In genomic region chr12:2268478-2269286, GRCh38 we compare ENCODE assay signal across 11 cellular contexts.
A peak's percentile ranks its signal among the peaks of the same experiment; 100 is the strongest.
DNase-seq lines count a peak whose midpoint lies in the region; ATAC-seq and TF ChIP-seq lines count a peak whose summit lies in the region.
"Had no signal": no experiment of that assay in that cellular context is flagged by ENCODE, and none has a peak within 500 bp of the region (broad histone marks: within the 10 kb centered on the region; RNA-seq: fewer than 3 reads in every experiment).

No MANE protein-coding gene starts in this region.

- H2AFZ ChIP-seq in fibroblast of lung (ENCODE audit: low read length) = no peak overlapping the region

- H3K27ac Mint-ChIP-seq in progenitor cell of endocrine pancreas = peak overlapping the region; percentile 27
- H3K27ac Mint-ChIP-seq: naive B cell had no signal

- H4K20me1 ChIP-seq in fibroblast of lung (ENCODE audit: control insufficient read depth, extremely low read depth, insufficient read depth, low read length) = no peaks in the 10 kb centered on the region

- H3K9me3 Mint-ChIP-seq in progenitor cell of endocrine pancreas (ENCODE audit: low read depth) = no peaks in the 10 kb centered on the region
- H3K9me3 Mint-ChIP-seq: naive B cell had no signal

- H3K27me3 Mint-ChIP-seq in progenitor cell of endocrine pancreas = peaks cover 17% of the 10 kb centered on the region
- H3K27me3 Mint-ChIP-seq: naive B cell had no signal

- peak; percentile 95 for DNase-seq in Caki2 (ENCODE audit: low read depth)
- peak; percentile 83 for DNase-seq in T1000 (lab: John Stamatoyannopoulos, UW)
- peak; percentile 12 to 95 for DNase-seq in fibroblast of lung (ENCODE audit: low read depth in 2 of 2)
- no peak for DNase-seq in progenitor cell of endocrine pancreas (ENCODE audit: low spot score, unreplicated experiment)
- DNase-seq in SW 1271 (lab: John Stamatoyannopoulos, UW) = no peak
- no peak for DNase-seq in sciatic nerve (ENCODE audit: low spot score)
- DNase-seq: Calu3, foreskin melanocyte, naive B cell had no signal

- H3K4me1 ChIP-seq in fibroblast of lung (ENCODE audit: control insufficient read depth, extremely low read depth, insufficient read depth, low read length) = peaks cover 55% of the 10 kb centered on the region

- no peak overlapping the region for H3K4me2 ChIP-seq in fibroblast of lung (ENCODE audit: extremely low read depth, insufficient read depth, low read length)

- H3K36me3 ChIP-seq in fibroblast of lung (ENCODE audit: control insufficient read depth, insufficient read depth, low read length) = no peaks in the 10 kb centered on the region

- ATAC-seq in HG03095 (IDR thresholded peaks at IDR 0.05; ENCODE audit: unreplicated experiment) (no peak), GM18511 (IDR thresholded peaks at IDR 0.05; ENCODE audit: unreplicated experiment) (no peak), sciatic nerve (no peak)

- no peaks in the 10 kb centered on the region for H3K79me2 ChIP-seq in fibroblast of lung (ENCODE audit: control insufficient read depth, insufficient read depth, low read length)

- in situ Hi-C loops in Caki2 (cut with HindIII; ENCODE audit: low pct_unique_long_range_greater_than_20kb, low sequenced_read_pairs) = no loop called here

- H3K9ac ChIP-seq in fibroblast of lung (ENCODE audit: insufficient read depth, low read length) = no peak overlapping the region

- no peaks in the 10 kb centered on the region for H3K36me3 Mint-ChIP-seq in progenitor cell of endocrine pancreas (ENCODE audit: insufficient read depth)
- H3K36me3 Mint-ChIP-seq: naive B cell had no signal

- no peaks in the 10 kb centered on the region for H3K27me3 ChIP-seq in fibroblast of lung (ENCODE audit: control insufficient read depth, insufficient read depth, low read length)

- H3K4me1 Mint-ChIP-seq in progenitor cell of endocrine pancreas (ENCODE audit: low read depth) = peaks cover 11% of the 10 kb centered on the region
- H3K4me1 Mint-ChIP-seq: naive B cell had no signal

- peak overlapping the region; percentile 80 for H3K27ac ChIP-seq in fibroblast of lung (ENCODE audit: insufficient read depth, low read length)

- H3K4me3 ChIP-seq in fibroblast of lung (replicated peaks in 1 of 4; ENCODE audit: control extremely low read depth in 1 of 4, insufficient read depth in 1 of 4, low read depth in 3 of 4, low read length in 4 of 4) = no peak overlapping the region

- no peaks in the 10 kb centered on the region for H3K9me3 ChIP-seq in fibroblast of lung (ENCODE audit: control insufficient read depth, insufficient read depth, low read depth, low read length)

- TF ChIP-seq CTCF in fibroblast of lung (conservative IDR thresholded peaks at IDR 0.05 in 1 of 2, IDR thresholded peaks at IDR 0.05 in 1 of 2; ENCODE audit: low read depth in 1 of 2, low read length in 2 of 2) = no peak
- no peak for TF ChIP-seq CTCF in progenitor cell of endocrine pancreas (IDR thresholded peaks at IDR 0.05; ENCODE audit: unreplicated experiment)

- H3K4me3 Mint-ChIP-seq in progenitor cell of endocrine pancreas (ENCODE audit: low read depth) = no peak overlapping the region
- H3K4me3 Mint-ChIP-seq: naive B cell had no signal

- intact Hi-C loops in sciatic nerve (cut with DNase I) = no loop called here

Comparison
In these comparisons a context has a peak if more than half of its experiments do, and no peak if none do; other contexts are left out.
1. DNase-seq: peak in Caki2 (single experiment), T1000 (single experiment) and fibroblast of lung (2 of 2); none in progenitor cell of endocrine pancreas (single experiment), SW 1271 (0 of 2) and sciatic nerve (single experiment).